ENCODE assay signal across 22 cellular contexts in genomic region chr2:189362283-189362682, GRCh38.
DNase-seq lines count a peak whose midpoint lies in the region; TF ChIP-seq lines count a peak whose summit lies in the region.
"Had no signal": no experiment of that assay in that cellular context is flagged by ENCODE, and none has a peak within 500 bp of the region (broad histone marks: within the 10 kb centered on the region; RNA-seq: fewer than 3 reads in every experiment).

No MANE protein-coding gene starts in this region.

- peaks cover 30% of the 10 kb centered on the region for H3K36me3 Mint-ChIP-seq in osteocyte (ENCODE audit: unreplicated experiment)
- H3K36me3 Mint-ChIP-seq: CD14-positive monocyte had no signal

- peak overlapping the region; percentile 59 for H3K27ac Mint-ChIP-seq in osteocyte (ENCODE audit: unreplicated experiment)
- H3K27ac Mint-ChIP-seq: CD14-positive monocyte, GM23338 had no signal

- H3K9me3 ChIP-seq in adipocyte (ENCODE audit: control insufficient read depth, low read length), result peaks cover 2% of the 10 kb centered on the region
- H3K9me3 ChIP-seq: Caco-2 had no signal

- peaks cover 19% of the 10 kb centered on the region for H3K4me1 ChIP-seq in ACC112 (ENCODE audit: control insufficient read depth, insufficient read depth, low read length, unreplicated experiment)
- H3K4me1 ChIP-seq in adipocyte (ENCODE audit: control insufficient read depth, insufficient read depth, low read length), result peaks cover 25% of the 10 kb centered on the region
- H3K4me1 ChIP-seq: Caco-2 had no signal

- no peaks in the 10 kb centered on the region for H3K79me2 ChIP-seq in ACC112 (ENCODE audit: control insufficient read depth, insufficient read depth, low read length, unreplicated experiment)

- H3K4me3 Mint-ChIP-seq in osteocyte (ENCODE audit: unreplicated experiment), result no peak overlapping the region
- H3K4me3 Mint-ChIP-seq: CD14-positive monocyte, GM23338 had no signal

- H3K9me3 Mint-ChIP-seq in osteocyte (ENCODE audit: unreplicated experiment), result peaks cover 36% of the 10 kb centered on the region
- H3K9me3 Mint-ChIP-seq: GM23338 had no signal

- H3K9ac ChIP-seq in adipocyte (ENCODE audit: low read length), result peak overlapping the region; percentile 75

- H3K36me3 ChIP-seq in ACC112 (ENCODE audit: insufficient read depth, low read length), result peaks cover 13% of the 10 kb centered on the region
- no peaks in the 10 kb centered on the region for H3K36me3 ChIP-seq in adipocyte (ENCODE audit: control insufficient read depth, insufficient read depth, low read length, severe bottlenecking)

- no peaks in the 10 kb centered on the region for H3K27me3 ChIP-seq in ACC112 (ENCODE audit: insufficient read depth, low read length)
- H3K27me3 ChIP-seq in adipocyte (replicated peaks; ENCODE audit: control insufficient read depth, insufficient read depth, low read length), result no peaks in the 10 kb centered on the region

- H3K27me3 Mint-ChIP-seq in osteocyte (ENCODE audit: unreplicated experiment), result no peaks in the 10 kb centered on the region

- H3K4me1 Mint-ChIP-seq in osteocyte (ENCODE audit: unreplicated experiment), result peaks cover 39% of the 10 kb centered on the region
- H3K4me1 Mint-ChIP-seq: GM23338 had no signal

- DNase-seq in HCEC 1CT, result peak; percentile 23
- no peak for DNase-seq in adipocyte (ENCODE audit: low read depth)
- DNase-seq in osteocyte (ENCODE audit: extremely low spot score, unreplicated experiment), result no peak
- no peak for DNase-seq in GM20000 (ENCODE audit: low spot score)
- DNase-seq in H4 (ENCODE audit: low spot score), result no peak
- no peak for DNase-seq in stimulated activated CD4-positive, alpha-beta T cell treated with anti-CD3 and anti-CD28 coated beads, Interleukin-1b, Interleukin-23, amount 100 ng/mL, for 48 hours
- no peak for DNase-seq in NOMO-1 (lab: John Stamatoyannopoulos, UW; ENCODE audit: unreplicated experiment in 2 of 2)
- DNase-seq: ACHN; AML-193; Caco-2; EL; NCI-H1417 treated with DMSO at 0.1 percent for 48 hours; NCI-H1930; NCI-H2171; NCI-H446; NCI-H69; NK-92 treated with Interleukin-12 subunit alpha and Interleukin-12 subunit beta, amount 100 ng/mL, for 24 hours; PC-9 had no signal

- no peak overlapping the region for H2AFZ ChIP-seq in ACC112 (ENCODE audit: low read length, unreplicated experiment)
- H2AFZ ChIP-seq: GM23338, PC-9 had no signal

- H3K27ac ChIP-seq in ACC112 (ENCODE audit: low read depth, low read length), result 0 out of 2 replicates have a peak overlapping the region, but pooled peaks have one; percentile 4
- H3K27ac ChIP-seq: PC-9 had no signal

- H3K4me3 ChIP-seq in ACC112 (ENCODE audit: low read depth, low read length) (no peak overlapping the region), adipocyte (ENCODE audit: low read length) (no peak overlapping the region)
- H3K4me3 ChIP-seq: GM23338, K562, PC-9 had no signal

- no peak for TF ChIP-seq CTCF in osteocyte (IDR thresholded peaks at IDR 0.05)
- no peak for TF ChIP-seq CTCF in GM20000 (IDR thresholded peaks at IDR 0.05; ENCODE audit: extremely low read depth, missing control alignments)
